7 cellular contexts compared by ENCODE assay signal in genomic region chr11:32596114-32596513, GRCh38. TPM values are rescaled to one million over a fixed set of nuclear protein-coding genes. Genes with fewer than 3 reads are reported as not detected.
DNase-seq lines count a peak whose midpoint lies in the region; ATAC-seq lines count a peak whose summit lies in the region.
"Not testable (repeated sequence)": the region's sequence is repeated elsewhere in the genome, so short reads cannot be mapped to it uniquely, and the experiment has no call there.

No MANE protein-coding gene starts in this region.

- not testable (repeated sequence) for ATAC-seq in T-helper 17 cell; naive thymus-derived CD4-positive, alpha-beta T cell
- peak; percentile 55 for ATAC-seq in stimulated activated effector memory CD8-positive, alpha-beta T cell treated with anti-CD3 and anti-CD28 coated beads, Interleukin-12 subunit alpha, Interleukin-12 subunit beta, amount 100 ng/mL, for 72 hours

- H3K27ac Mint-ChIP-seq in T-helper 17 cell, result peak overlapping the region; percentile 69
- H3K27ac Mint-ChIP-seq in activated T-helper 1 cell treated with anti-CD3 and anti-CD28 coated beads, Interleukin-12 subunit alpha, Interleukin-12 subunit beta, Interleukin-2, Interleukin-4 antibody, amounts not matched to agents 30 ng/mL and 10 ng/mL and 1 ng/mL, durations not matched to agents 14 hours and 24 hours and 36 hours, result peak overlapping the region; percentile 61
- H3K27ac Mint-ChIP-seq in activated naive CD8-positive, alpha-beta T cell treated with anti-CD3 and anti-CD28 coated beads for 36 hours, result peak overlapping the region; percentile 39
- peak overlapping the region in 5 of 9 donors; percentile 13 to 59 (median 32) for H3K27ac Mint-ChIP-seq in naive thymus-derived CD4-positive, alpha-beta T cell
- peak overlapping the region; percentile 76 for H3K27ac Mint-ChIP-seq in stimulated activated effector memory CD8-positive, alpha-beta T cell treated with anti-CD3 and anti-CD28 coated beads, Interleukin-12 subunit alpha, Interleukin-12 subunit beta, amount 100 ng/mL, for 72 hours

- not testable (repeated sequence) for H3K27me3 Mint-ChIP-seq in T-helper 17 cell; activated T-helper 1 cell treated with anti-CD3 and anti-CD28 coated beads, Interleukin-12 subunit alpha, Interleukin-12 subunit beta, Interleukin-2, Interleukin-4 antibody, amounts not matched to agents 30 ng/mL and 10 ng/mL and 1 ng/mL, durations not matched to agents 14 hours and 24 hours and 36 hours (ENCODE audit: insufficient read depth); activated naive CD8-positive, alpha-beta T cell treated with anti-CD3 and anti-CD28 coated beads for 36 hours; naive thymus-derived CD4-positive, alpha-beta T cell

- H3K4me1 ChIP-seq in naive thymus-derived CD4-positive, alpha-beta T cell (ENCODE audit: control insufficient read depth in 2 of 2, insufficient read depth in 2 of 2, low read length in 2 of 2), result not testable (repeated sequence)

- H3K4me3 ChIP-seq in naive thymus-derived CD4-positive, alpha-beta T cell (ENCODE audit: low read length), result not testable (repeated sequence)

- not testable (repeated sequence) for H3K9me3 Mint-ChIP-seq in activated T-helper 1 cell treated with anti-CD3 and anti-CD28 coated beads, Interleukin-12 subunit alpha, Interleukin-12 subunit beta, Interleukin-2, Interleukin-4 antibody, amounts not matched to agents 30 ng/mL and 10 ng/mL and 1 ng/mL, durations not matched to agents 14 hours and 24 hours and 36 hours; activated naive CD8-positive, alpha-beta T cell treated with anti-CD3 and anti-CD28 coated beads for 36 hours; naive thymus-derived CD4-positive, alpha-beta T cell; stimulated activated effector memory CD8-positive, alpha-beta T cell treated with anti-CD3 and anti-CD28 coated beads, Interleukin-12 subunit alpha, Interleukin-12 subunit beta, amount 100 ng/mL, for 72 hours

- CTCF ChIA-PET in naive thymus-derived CD4-positive, alpha-beta T cell (lab: Charles Lee), result not testable (repeated sequence)

- not testable (repeated sequence) for H3K9me3 ChIP-seq in T-helper 17 cell (ENCODE audit: control insufficient read depth, low read length, poor library complexity, severe bottlenecking); naive thymus-derived CD4-positive, alpha-beta T cell (ENCODE audit: control insufficient read depth in 2 of 3, low read length in 3 of 3)

- intact Hi-C loops in activated T-helper 1 cell treated with anti-CD3 and anti-CD28 coated beads, Interleukin-12 subunit alpha, Interleukin-12 subunit beta, Interleukin-2, Interleukin-4 antibody, amounts not matched to agents 30 ng/mL and 10 ng/mL and 1 ng/mL, durations not matched to agents 14 hours and 24 hours and 36 hours (cut with micrococcal nuclease); naive thymus-derived CD4-positive, alpha-beta T cell (cut with micrococcal nuclease): not testable (repeated sequence)

- H3K4me3 Mint-ChIP-seq in T-helper 17 cell; activated T-helper 1 cell treated with anti-CD3 and anti-CD28 coated beads, Interleukin-12 subunit alpha, Interleukin-12 subunit beta, Interleukin-2, Interleukin-4 antibody, amounts not matched to agents 30 ng/mL and 10 ng/mL and 1 ng/mL, durations not matched to agents 14 hours and 24 hours and 36 hours; activated naive CD8-positive, alpha-beta T cell treated with anti-CD3 and anti-CD28 coated beads for 36 hours; naive thymus-derived CD4-positive, alpha-beta T cell; stimulated activated effector memory CD8-positive, alpha-beta T cell treated with anti-CD3 and anti-CD28 coated beads, Interleukin-12 subunit alpha, Interleukin-12 subunit beta, amount 100 ng/mL, for 72 hours: not testable (repeated sequence)

- H3K36me3 Mint-ChIP-seq in T-helper 17 cell (ENCODE audit: low read depth), result peaks cover 12% of the 10 kb centered on the region
- peaks cover 58% of the 10 kb centered on the region for H3K36me3 Mint-ChIP-seq in activated T-helper 1 cell treated with anti-CD3 and anti-CD28 coated beads, Interleukin-12 subunit alpha, Interleukin-12 subunit beta, Interleukin-2, Interleukin-4 antibody, amounts not matched to agents 30 ng/mL and 10 ng/mL and 1 ng/mL, durations not matched to agents 14 hours and 24 hours and 36 hours (ENCODE audit: low read depth)
- peaks cover 55% of the 10 kb centered on the region for H3K36me3 Mint-ChIP-seq in activated naive CD8-positive, alpha-beta T cell treated with anti-CD3 and anti-CD28 coated beads for 36 hours
- H3K36me3 Mint-ChIP-seq in naive thymus-derived CD4-positive, alpha-beta T cell, result peaks cover 21 to 61% (median 34%) of the 10 kb centered on the region in 5 donors
- H3K36me3 Mint-ChIP-seq in stimulated activated effector memory CD8-positive, alpha-beta T cell treated with anti-CD3 and anti-CD28 coated beads, Interleukin-12 subunit alpha, Interleukin-12 subunit beta, amount 100 ng/mL, for 72 hours, result peaks cover 100% of the 10 kb centered on the region

- not testable (repeated sequence) for H3K27me3 ChIP-seq in naive thymus-derived CD4-positive, alpha-beta T cell (ENCODE audit: control insufficient read depth in 2 of 2, insufficient read depth in 2 of 2, low read length in 2 of 2)

- POLR2A ChIA-PET in naive thymus-derived CD4-positive, alpha-beta T cell (lab: Charles Lee), result not testable (repeated sequence)

- not testable (repeated sequence) for DNase-seq in T-helper 17 cell; activated T-helper 1 cell treated with anti-CD3 and anti-CD28 coated beads, Interleukin-12 subunit alpha, Interleukin-12 subunit beta, Interleukin-2, Interleukin-4 antibody, amounts not matched to agents 30 ng/mL and 10 ng/mL and 1 ng/mL, durations not matched to agents 14 hours and 24 hours and 36 hours (ENCODE audit: low spot score); naive thymus-derived CD4-positive, alpha-beta T cell; stimulated activated effector memory CD8-positive, alpha-beta T cell treated with anti-CD3 and anti-CD28 coated beads, Interleukin-12 subunit alpha, Interleukin-12 subunit beta, amount 100 ng/mL, for 72 hours (ENCODE audit: low spot score in 2 of 2)
- peak; percentile 68 for DNase-seq in activated CD8-positive, alpha-beta memory T cell treated with anti-CD3 and anti-CD28 coated beads for 24 hours
- DNase-seq in activated naive CD8-positive, alpha-beta T cell treated with anti-CD3 and anti-CD28 coated beads for 36 hours, result peak; percentile 50
- peak; percentile 22 to 30 for DNase-seq in stimulated activated CD4-positive, alpha-beta T cell treated with anti-CD3 and anti-CD28 coated beads, Interleukin-2, amount 100 ng/mL, for 48 hours

- H3K36me3 ChIP-seq in naive thymus-derived CD4-positive, alpha-beta T cell (ENCODE audit: control insufficient read depth in 2 of 3, insufficient read depth in 3 of 3, low read length in 3 of 3), result peaks cover 38 to 78% (median 41%) of the 10 kb centered on the region in 3 experiments

- H3K27ac ChIP-seq in naive thymus-derived CD4-positive, alpha-beta T cell (ENCODE audit: low read depth, low read length), result not testable (repeated sequence)

- peaks cover 19% of the 10 kb centered on the region for H3K4me1 Mint-ChIP-seq in T-helper 17 cell
- H3K4me1 Mint-ChIP-seq in activated T-helper 1 cell treated with anti-CD3 and anti-CD28 coated beads, Interleukin-12 subunit alpha, Interleukin-12 subunit beta, Interleukin-2, Interleukin-4 antibody, amounts not matched to agents 30 ng/mL and 10 ng/mL and 1 ng/mL, durations not matched to agents 14 hours and 24 hours and 36 hours (ENCODE audit: low read depth), result peaks cover 31% of the 10 kb centered on the region
- peaks cover 40% of the 10 kb centered on the region for H3K4me1 Mint-ChIP-seq in activated naive CD8-positive, alpha-beta T cell treated with anti-CD3 and anti-CD28 coated beads for 36 hours
- peaks cover 10 to 35% (median 17%) of the 10 kb centered on the region in 7 donors for H3K4me1 Mint-ChIP-seq in naive thymus-derived CD4-positive, alpha-beta T cell
- H3K4me1 Mint-ChIP-seq in stimulated activated effector memory CD8-positive, alpha-beta T cell treated with anti-CD3 and anti-CD28 coated beads, Interleukin-12 subunit alpha, Interleukin-12 subunit beta, amount 100 ng/mL, for 72 hours, result peaks cover 20% of the 10 kb centered on the region

RNA-seq across cellular contexts. Expression of gene EIF3M, which starts 12.5 kb away (rescaled TPM):
- 100 to 1,000 TPM; 203 to 215 TPM for total RNA-seq in T-helper 17 cell
- total RNA-seq in activated T-helper 1 cell treated with anti-CD3 and anti-CD28 coated beads, Interleukin-12 subunit alpha, Interleukin-12 subunit beta, Interleukin-2, Interleukin-4 antibody, amounts not matched to agents 30 ng/mL and 10 ng/mL and 1 ng/mL, durations not matched to agents 14 hours and 24 hours and 36 hours, result 315 and 332 TPM in 2 replicates
- total RNA-seq in activated naive CD8-positive, alpha-beta T cell treated with anti-CD3 and anti-CD28 coated beads for 36 hours, result 100 to 1,000 TPM; 459 to 466 TPM
- total RNA-seq in naive thymus-derived CD4-positive, alpha-beta T cell, result 100 to 1,000 TPM; 210 to 250 (median 236) TPM
- polyA plus RNA-seq in naive thymus-derived CD4-positive, alpha-beta T cell, result 100 to 1,000 TPM; 245 to 281 TPM
